In genomic region chr14:23097786-23098185, GRCh38 we compare ENCODE assay signal across 1 cellular context.
TF ChIP-seq lines count a peak whose summit lies in the region.

No MANE protein-coding gene starts in this region.

TF ChIP-seq in GM23338, 12 proteins besides CTCF, POLR2A, EP300 and RAD21:
- no peak for TF ChIP-seq NANOG (IDR thresholded peaks at IDR 0.05; ENCODE audit: borderline replicate concordance)
- no peak for TF ChIP-seq ETS1 (IDR thresholded peaks at IDR 0.05)
- TF ChIP-seq CREB1 (CRISPR knock-in tag; IDR thresholded peaks at IDR 0.05; ENCODE audit: low read depth): no peak
- TF ChIP-seq ZNF331 (CRISPR knock-in tag; IDR thresholded peaks at IDR 0.05; ENCODE audit: low read depth): no peak
